ENCODE assay signal across 1 cellular context in genomic region chr7:50502001-50502684, GRCh38.
TF ChIP-seq lines count a peak whose summit lies in the region.

No MANE protein-coding gene starts in this region.

TF ChIP-seq in GM23338, 12 proteins besides CTCF, POLR2A, EP300 and RAD21 (continued from another document):
- no peak for TF ChIP-seq ZNF462 (CRISPR knock-in tag; IDR thresholded peaks at IDR 0.05)
- no peak for TF ChIP-seq EZH2phosphoT487 (IDR thresholded peaks at IDR 0.05; ENCODE audit: unreplicated experiment)
- TF ChIP-seq ZNF331 (CRISPR knock-in tag; IDR thresholded peaks at IDR 0.05; ENCODE audit: low read depth), result no peak
- no peak for TF ChIP-seq ZNF114 (CRISPR knock-in tag; IDR thresholded peaks at IDR 0.05)
- no peak for TF ChIP-seq POLR2AphosphoS5 (IDR thresholded peaks at IDR 0.05; ENCODE audit: low read depth)
TF ChIP-seq in GM23338: peak in this region for 0.
